ENCODE assay signal across 29 cellular contexts in the genomic region with DNA sequence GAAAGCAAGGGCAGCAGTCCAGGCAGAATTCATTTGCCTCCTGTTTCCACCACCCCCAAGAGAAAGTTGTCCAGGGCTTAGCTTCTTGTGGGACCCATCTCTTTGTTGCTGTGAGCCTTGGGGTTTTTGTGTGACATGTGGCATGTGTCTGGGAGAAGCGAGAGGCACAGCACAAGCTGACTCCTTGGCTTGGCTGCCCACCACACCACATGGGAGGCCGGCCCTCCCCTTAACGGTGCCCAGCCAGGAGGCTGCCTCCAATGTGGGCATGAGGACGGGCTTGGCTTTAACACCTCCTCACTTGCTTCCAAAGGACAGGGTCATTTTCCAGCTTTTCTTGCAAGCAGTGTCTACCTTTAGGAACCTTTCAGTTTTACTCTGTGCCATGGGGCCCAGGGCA.
DNase-seq lines count a peak whose midpoint lies in the region; ATAC-seq, FAIRE-seq and TF ChIP-seq lines count a peak whose summit lies in the region.
"Had no signal": no experiment of that assay in that cellular context is flagged by ENCODE, and none has a peak within 500 bp of the region (broad histone marks: within the 10 kb centered on the region; RNA-seq: fewer than 3 reads in every experiment).

No MANE protein-coding gene starts in this region.

- no peak overlapping the region for H2BK12ac ChIP-seq in H1 (ENCODE audit: low read depth, low read length)

- H3K18ac ChIP-seq in H1 (ENCODE audit: extremely low read depth, low read length): no peak overlapping the region; the same call in 1 of the 2 replicates

- 94% methylated on average over 4 of the region's 4 CpGs; no CpG with 5 or more reads in 1 of the 2 experiments for WGBS in H1 (ENCODE audit: extremely low coverage in 1 of 2, insufficient coverage in 1 of 2, insufficient read length in 1 of 2, insufficient replicate concordance in 2 of 2, low coverage in 1 of 2, low lambda C conversion rate in 2 of 2, missing lambda C conversion rate in 1 of 2), 2 experiments

- no peaks in the 10 kb centered on the region for H3K79me1 ChIP-seq in H1 (ENCODE audit: low read depth, low read length)

- ATAC-seq in GM23338 (no peak), HG02571 (IDR thresholded peaks at IDR 0.05; ENCODE audit: unreplicated experiment) (no peak), HG03520 (IDR thresholded peaks at IDR 0.05; ENCODE audit: unreplicated experiment) (no peak)

- H2BK120ac ChIP-seq in H1 (replicated peaks; ENCODE audit: low read depth, low read length): no peak overlapping the region

- peaks cover 15% of the 10 kb centered on the region for H3K27me3 Mint-ChIP-seq in GM23338 (ENCODE audit: insufficient read depth, low read depth, poor library complexity)

- no peak overlapping the region for H3K4me3 Mint-ChIP-seq in GM23338
- H3K4me3 Mint-ChIP-seq: CD14-positive monocyte; CD4-positive, alpha-beta memory T cell; CD4-positive, CD25-positive, alpha-beta regulatory T cell; CD8-positive, alpha-beta memory T cell had no signal

- no peaks in the 10 kb centered on the region for H3K9me3 Mint-ChIP-seq in GM23338

- POLR2A ChIA-PET in H1 (lab: Charles Lee; ENCODE audit: partially characterized antibody): no interaction called here

- peak overlapping the region; percentile 26 for H4K91ac ChIP-seq in H1 (replicated peaks; ENCODE audit: insufficient read length, low read length)

- no peaks in the 10 kb centered on the region for H3F3A ChIP-seq in GM23338 (replicated peaks; ENCODE audit: low read depth)

- H2BK5ac ChIP-seq in H1 (ENCODE audit: low read depth, low read length): no peak overlapping the region

- no peak for TF ChIP-seq POLR2A in H1 (IDR thresholded peaks at IDR 0.05; ENCODE audit: control extremely low read depth in 1 of 2, low read depth in 2 of 2, low read length in 2 of 2)

- no peak overlapping the region for H3K14ac ChIP-seq in H1 (ENCODE audit: insufficient read length)

- no peak overlapping the region for H4K5ac ChIP-seq in H1 (ENCODE audit: insufficient read length, low read depth, low read length)

- H4K20me1 ChIP-seq in GM23338 (replicated peaks; ENCODE audit: insufficient read depth) (no peaks in the 10 kb centered on the region), H1 (replicated peaks in 1 of 2; ENCODE audit: control insufficient read depth in 1 of 2, insufficient read depth in 2 of 2, low read length in 2 of 2) (no peaks in the 10 kb centered on the region)
- H4K20me1 ChIP-seq: BLaER1 had no signal

- no peak overlapping the region for H3K23ac ChIP-seq in H1 (ENCODE audit: insufficient read length)

- no peak for FAIRE-seq in H1 (lab: Jason Lieb, UNC)
- FAIRE-seq: A204.1, G401.6, GM12891, GM18507, GM19239 had no signal

- no peak for TF ChIP-seq CTCF in GM23338 (conservative IDR thresholded peaks at IDR 0.05; ENCODE audit: low read depth in 2 of 2)
- TF ChIP-seq CTCF in H1 (IDR thresholded peaks at IDR 0.05; ENCODE audit: control extremely low read depth in 1 of 3, insufficient read depth in 1 of 3, low read depth in 1 of 3, low read length in 3 of 3): no peak
- no peak for TF ChIP-seq CTCF in GM13977 (IDR thresholded peaks at IDR 0.05; ENCODE audit: extremely low read depth, insufficient read depth, missing control alignments)

- in situ Hi-C loops in GM13977 (cut with MboI; ENCODE audit: low pct_unique_long_range_greater_than_20kb, low sequenced_read_pairs, unreplicated experiment): no loop called here

- H3K27me3 ChIP-seq in GM23338 (ENCODE audit: insufficient read depth) (no peaks in the 10 kb centered on the region), H1 (replicated peaks in 1 of 4; ENCODE audit: control insufficient read depth in 3 of 4, extremely low read depth in 1 of 4, insufficient read depth in 3 of 4, low read length in 3 of 4) (no peaks in the 10 kb centered on the region)
- H3K27me3 ChIP-seq: BE2C, BLaER1 had no signal

- H3K36me3 ChIP-seq in GM23338 (ENCODE audit: insufficient read depth) (no peaks in the 10 kb centered on the region), H1 (ENCODE audit: control insufficient read depth in 2 of 4, insufficient read depth in 4 of 4, low read length in 3 of 4) (no peaks in the 10 kb centered on the region)
- H3K36me3 ChIP-seq: BE2C, BLaER1 had no signal

- H3K4me1 ChIP-seq in GM23338 (ENCODE audit: insufficient read depth): peaks cover 15% of the 10 kb centered on the region
- H3K4me1 ChIP-seq in H1 (replicated peaks in 1 of 4; ENCODE audit: control insufficient read depth in 3 of 4, insufficient read depth in 4 of 4, low read length in 3 of 4): peaks cover 4 to 12% (median 8%) of the 10 kb centered on the region in 4 experiments

- no peak overlapping the region for H2AK5ac ChIP-seq in H1 (ENCODE audit: low read depth, low read length)

- H3K9me2 ChIP-seq in GM23338 (ENCODE audit: insufficient read depth): no peaks in the 10 kb centered on the region; the same call in 1 of the 2 replicates

- CTCF ChIA-PET in H1 (lab: Charles Lee; ENCODE audit: partially characterized antibody): interaction anchor here (0.7 to 0.8 kb wide), 2 partner anchors 45 to 58 kb away, joined by 3 read pairs; no protein-coding TSS in a partner anchor

- H3K36me3 Mint-ChIP-seq in GM23338 (ENCODE audit: low read depth): no peaks in the 10 kb centered on the region
- H3K36me3 Mint-ChIP-seq: CD14-positive monocyte; CD4-positive, alpha-beta memory T cell; CD4-positive, CD25-positive, alpha-beta regulatory T cell; CD8-positive, alpha-beta memory T cell had no signal

- H3K4me1 Mint-ChIP-seq in GM23338: peaks cover 31% of the 10 kb centered on the region
- H3K4me1 Mint-ChIP-seq: CD4-positive, alpha-beta memory T cell had no signal

- no peak overlapping the region for H3K9ac ChIP-seq in H1 (replicated peaks in 1 of 4; ENCODE audit: extremely low read depth in 1 of 4, low read depth in 3 of 4, low read length in 3 of 4)
- H3K9ac ChIP-seq: BLaER1 had no signal

- no peak overlapping the region for H3K27ac Mint-ChIP-seq in GM23338
- H3K27ac Mint-ChIP-seq: CD14-positive monocyte; CD4-positive, alpha-beta memory T cell; CD4-positive, CD25-positive, alpha-beta regulatory T cell; CD8-positive, alpha-beta memory T cell had no signal

- peak overlapping the region; percentile 29; the same call in 1 of the 2 replicates for H2BK15ac ChIP-seq in H1 (ENCODE audit: low read length)

- H3K9me3 ChIP-seq in H1 (ENCODE audit: insufficient read depth in 2 of 2, low read depth in 1 of 2, low read length in 1 of 2): no peaks in the 10 kb centered on the region
- H3K9me3 ChIP-seq: BE2C, BLaER1 had no signal

- H3K23me2 ChIP-seq in H1 (ENCODE audit: low read depth, low read length): no peaks in the 10 kb centered on the region

- 0 out of 2 replicates have a peak overlapping the region, but pooled peaks have one; percentile 23 for H2AFZ ChIP-seq in GM23338
- H2AFZ ChIP-seq in H1 (ENCODE audit: low read length): 0 out of 2 replicates have a peak overlapping the region, but pooled peaks have one; percentile 70

- no peak overlapping the region for H3K56ac ChIP-seq in H1 (replicated peaks; ENCODE audit: insufficient read length, low read depth, low read length)

- TF ChIP-seq EP300 in H1 (IDR thresholded peaks at IDR 0.05; ENCODE audit: borderline replicate concordance in 1 of 2, low read depth in 2 of 2, low read length in 2 of 2): no peak

- H3K4me2 ChIP-seq in GM23338 (no peak overlapping the region), H1 (ENCODE audit: insufficient read depth in 1 of 2, low read depth in 2 of 2, low read length in 2 of 2) (no peak overlapping the region)
- H3K4me2 ChIP-seq: BLaER1 had no signal

- no peak overlapping the region for H3K4ac ChIP-seq in H1 (replicated peaks; ENCODE audit: insufficient read length, low read depth, low read length)

- DNase-seq in GM23338 (ENCODE audit: low spot score) (no peak), cerebellar cortex (ENCODE audit: low spot score) (peak; percentile 69), H1 (ENCODE audit: low read depth in 1 of 2, low spot score in 2 of 2) (no peak), substantia nigra (lab: John Stamatoyannopoulos, UW) (peak in 2 of 49 donors; percentile 19 to 29), GM13977 (ENCODE audit: low spot score) (no peak), islet precursor cell (no peak)
- DNase-seq: 8988T; ACHN; BE2C; CD4-positive, alpha-beta memory T cell; CD4-positive, CD25-positive, alpha-beta regulatory T cell; CD8-positive, alpha-beta memory T cell; COR-L47; DMS 273 treated with DMSO at 0.1 percent for 48 hours; DMS153; DMS53; DMS79; DND-41; EL; GF-D8 had no signal

- H3K27ac ChIP-seq in GM23338 (ENCODE audit: low read depth): no peak overlapping the region
- H3K27ac ChIP-seq in H1 (ENCODE audit: low read depth, low read length): no peak overlapping the region
- peak overlapping the region; percentile 32 for H3K27ac ChIP-seq in substantia nigra (ENCODE audit: low read depth, low read length, poor library complexity, severe bottlenecking)
- H3K27ac ChIP-seq: BLaER1 had no signal

- H4K8ac ChIP-seq in H1 (ENCODE audit: extremely low read depth, insufficient read depth, low read length): peak overlapping the region; percentile 58; the same call in 1 of the 2 replicates

- no peaks in the 10 kb centered on the region for H3K79me2 ChIP-seq in GM23338 (replicated peaks; ENCODE audit: insufficient read depth)
- no peaks in the 10 kb centered on the region for H3K79me2 ChIP-seq in H1 (ENCODE audit: control insufficient read depth in 1 of 2, insufficient read depth in 2 of 2, low read length in 2 of 2)

- H3K4me3 ChIP-seq in GM23338: no peak overlapping the region
- no peak overlapping the region for H3K4me3 ChIP-seq in H1 (ENCODE audit: extremely low read depth in 1 of 4, insufficient read depth in 2 of 4, low read depth in 3 of 4, low read length in 4 of 4)
- H3K4me3 ChIP-seq: BLaER1 had no signal

- TF ChIP-seq RAD21 in H1 (IDR thresholded peaks at IDR 0.05 in 1 of 2, conservative IDR thresholded peaks at IDR 0.05 in 1 of 2; ENCODE audit: low read depth in 2 of 2, low read length in 2 of 2): no peak

- no peak overlapping the region for H2BK20ac ChIP-seq in H1 (ENCODE audit: low read length)

TF ChIP-seq in GM23338, 12 proteins besides CTCF, POLR2A, EP300 and RAD21 (continues in another document):
- TF ChIP-seq JUNB (IDR thresholded peaks at IDR 0.05; ENCODE audit: unreplicated experiment) (no peak), POLR2AphosphoS5 (IDR thresholded peaks at IDR 0.05; ENCODE audit: low read depth) (no peak), CREB1 (CRISPR knock-in tag; IDR thresholded peaks at IDR 0.05; ENCODE audit: low read depth) (no peak)

TF ChIP-seq in H1, 55 proteins besides CTCF, POLR2A, EP300 and RAD21 (continues in another document):
- TF ChIP-seq CREB1 (IDR thresholded peaks at IDR 0.05) (no peak), RNF2 (IDR thresholded peaks at IDR 0.05; ENCODE audit: borderline replicate concordance, low read depth, low read length, missing control alignments, poor library complexity, severe bottlenecking) (no peak), CBX5 (IDR thresholded peaks at IDR 0.05; ENCODE audit: low read depth, low read length) (no peak), SIRT6 (IDR thresholded peaks at IDR 0.05; ENCODE audit: low read length) (no peak), TAF7 (optimal IDR thresholded peaks at IDR 0.05; ENCODE audit: borderline replicate concordance, low read depth, low read length) (no peak)
- TF ChIP-seq, protein P1, sequence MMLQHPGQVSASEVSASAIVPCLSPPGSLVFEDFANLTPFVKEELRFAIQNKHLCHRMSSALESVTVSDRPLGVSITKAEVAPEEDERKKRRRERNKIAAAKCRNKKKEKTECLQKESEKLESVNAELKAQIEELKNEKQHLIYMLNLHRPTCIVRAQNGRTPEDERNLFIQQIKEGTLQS (IDR thresholded peaks at IDR 0.05; ENCODE audit: insufficient read depth, low read depth, low read length): no peak
